3 cellular contexts compared by ENCODE assay signal in genomic region chr5:122256388-122256787, GRCh38.
TF ChIP-seq lines count a peak whose summit lies in the region.

No MANE protein-coding gene starts in this region.

TF ChIP-seq in HepG2, 621 proteins besides CTCF, POLR2A, EP300 and RAD21:
- TF ChIP-seq ZNF337 (CRISPR knock-in tag; IDR thresholded peaks at IDR 0.05; ENCODE audit: borderline replicate concordance, low read depth) (peak; percentile 95; the same call in 1 of the 2 replicates), ZFP91 (CRISPR knock-in tag; IDR thresholded peaks at IDR 0.05; ENCODE audit: borderline replicate concordance) (no peak), ZNF512 (CRISPR knock-in tag; IDR thresholded peaks at IDR 0.05) (no peak)

TF ChIP-seq in HCT116, 20 proteins besides CTCF, POLR2A, EP300 and RAD21:
- TF ChIP-seq CBX3 (IDR thresholded peaks at IDR 0.05; ENCODE audit: low read depth), result 0 out of 2 replicates have a peak, but pooled peaks have one; percentile 49
- TF ChIP-seq FOSL1 (IDR thresholded peaks at IDR 0.05; ENCODE audit: low read depth), result no peak

TF ChIP-seq in HEK293, 187 proteins besides CTCF, POLR2A, EP300 and RAD21:
- no peak for TF ChIP-seq ZBTB1 (tag by site-specific recombination; IDR thresholded peaks at IDR 0.05)
- TF ChIP-seq TRIM28 (IDR thresholded peaks at IDR 0.05; ENCODE audit: borderline replicate concordance, low read length), result peak; percentile 85; the same call in 1 of the 2 replicates
- TF ChIP-seq ZNF626 (tag by site-specific recombination; IDR thresholded peaks at IDR 0.05), result peak; percentile 88
- TF ChIP-seq SETDB1 (IDR thresholded peaks at IDR 0.05; ENCODE audit: insufficient read length, low read length), result peak; percentile 98
